Comparison of ENCODE assay signal across 1 cellular context in the genomic region with DNA sequence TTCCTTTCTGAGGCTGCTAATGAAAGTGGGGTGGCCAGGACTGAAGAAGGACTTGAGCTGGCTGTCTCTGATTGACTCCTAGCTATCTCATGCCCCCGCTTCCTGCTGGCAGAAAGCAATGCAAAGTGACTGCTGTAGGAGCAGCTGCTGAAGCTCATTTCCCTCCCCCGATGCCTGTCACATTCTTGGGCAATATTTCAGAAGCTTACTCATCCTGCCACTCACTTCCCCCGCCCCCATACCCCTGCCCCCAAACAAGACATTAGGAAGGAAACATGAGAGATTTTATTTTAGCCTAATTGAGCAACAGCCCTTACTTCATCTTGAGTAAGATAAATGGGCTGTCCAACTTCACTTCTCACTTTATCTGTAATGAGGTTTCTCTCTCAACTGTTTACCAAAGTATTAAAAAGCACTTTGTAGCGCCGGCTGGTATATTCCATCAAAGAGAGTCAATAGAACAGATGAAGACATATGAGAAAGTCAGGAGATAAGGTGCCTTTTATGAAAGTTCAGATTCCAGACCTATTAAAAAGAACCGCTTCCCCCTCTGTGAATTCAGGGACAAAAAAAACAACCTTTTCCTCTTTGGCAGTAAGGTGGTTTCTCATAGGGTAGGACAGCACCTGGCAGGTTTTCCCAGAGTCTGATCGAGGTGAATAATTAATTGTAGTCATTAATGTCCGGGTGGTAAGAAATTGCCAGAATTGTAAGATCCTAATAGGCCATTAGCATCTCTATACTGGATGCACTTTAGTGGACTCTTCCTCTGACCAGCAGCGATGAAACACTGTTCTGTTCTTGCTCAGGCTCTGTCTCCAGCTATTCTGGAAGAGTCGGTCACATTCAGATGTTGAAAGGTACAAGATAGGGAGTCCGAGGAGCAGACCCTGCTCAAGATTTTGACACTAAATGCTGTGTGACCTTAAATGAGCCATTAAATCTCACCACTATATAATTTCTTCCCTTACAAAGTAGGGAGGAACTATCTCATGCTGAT.
A peak's percentile ranks its signal among the peaks of the same experiment; 100 is the strongest.
TF ChIP-seq lines count a peak whose summit lies in the region.

No MANE protein-coding gene starts in this region.

TF ChIP-seq in K562, 482 proteins besides CTCF, POLR2A, EP300 and RAD21 (continued from another document and continues in another):
- TF ChIP-seq ZBTB5 (IDR thresholded peaks at IDR 0.05) (no peak), SUPT5H (IDR thresholded peaks at IDR 0.05) (no peak), RFX1 (IDR thresholded peaks at IDR 0.05) (no peak), JUND (IDR thresholded peaks at IDR 0.05; ENCODE audit: borderline replicate concordance, low read depth, low read length) (peak; percentile 88), JUND (tag; IDR thresholded peaks at IDR 0.05; ENCODE audit: borderline replicate concordance, low read depth, low read length) (no peak; the same call in 2 of the 3 replicates), NFYB (IDR thresholded peaks at IDR 0.05; ENCODE audit: extremely low read depth, insufficient read length) (no peak), ZNF197 (CRISPR knock-in tag; IDR thresholded peaks at IDR 0.05; ENCODE audit: low read depth) (no peak), CREM (IDR thresholded peaks at IDR 0.05; ENCODE audit: low read depth) (peak; percentile 49; the same call in 1 of the 2 replicates), HES1 (IDR thresholded peaks at IDR 0.05; ENCODE audit: low read depth) (peak; percentile 69; the same call in 1 of the 2 replicates), MTA1 (IDR thresholded peaks at IDR 0.05; ENCODE audit: borderline replicate concordance) (no peak), ZNF354B (CRISPR knock-in tag; IDR thresholded peaks at IDR 0.05) (no peak), NCOA2 (IDR thresholded peaks at IDR 0.05; ENCODE audit: partially characterized antibody in 2 of 2) (no peak), CTBP1 (IDR thresholded peaks at IDR 0.05; ENCODE audit: borderline replicate concordance) (peak; percentile 29; the same call in 1 of the 2 replicates), POLR2G (IDR thresholded peaks at IDR 0.05; ENCODE audit: low read depth, low read length) (no peak), ZBTB7A (IDR thresholded peaks at IDR 0.05; ENCODE audit: borderline replicate concordance, control insufficient read depth, low read depth, low read length) (no peak), EGR1 (conservative IDR thresholded peaks at IDR 0.05) (peak; percentile 76), PURB (CRISPR knock-in tag; IDR thresholded peaks at IDR 0.05; ENCODE audit: low read depth) (no peak), ZNF165 (CRISPR knock-in tag; IDR thresholded peaks at IDR 0.05; ENCODE audit: borderline replicate concordance) (no peak), ZNF511 (CRISPR knock-in tag; IDR thresholded peaks at IDR 0.05) (no peak), MAFK (IDR thresholded peaks at IDR 0.05; ENCODE audit: low read length) (0 out of 2 replicates have a peak, but pooled peaks have one; percentile 3), ZNF717 (CRISPR knock-in tag; IDR thresholded peaks at IDR 0.05) (no peak), ZNF740 (CRISPR knock-in tag; IDR thresholded peaks at IDR 0.05) (no peak), ZNF740 (tag; IDR thresholded peaks at IDR 0.05) (no peak), SOX6 (IDR thresholded peaks at IDR 0.05) (peak; percentile 62; the same call in 1 of the 2 replicates), ARID3A (IDR thresholded peaks at IDR 0.05; ENCODE audit: borderline replicate concordance, low read depth, low read length) (peak; percentile 54; the same call in 1 of the 2 replicates), JUN (IDR thresholded peaks at IDR 0.05; ENCODE audit: borderline replicate concordance, low read depth, low read length) (peak; percentile 66; the same call in 1 of the 2 replicates), JUN (CRISPR knock-in tag; IDR thresholded peaks at IDR 0.05; ENCODE audit: borderline replicate concordance) (no peak), RCOR1 (IDR thresholded peaks at IDR 0.05; ENCODE audit: borderline replicate concordance in 1 of 2, low read depth in 2 of 2, low read length in 2 of 2) (peak in 1 of 2 experiments; percentile 39; a peak in 1 of 4 replicates), TCF7L2 (IDR thresholded peaks at IDR 0.05; ENCODE audit: low read depth, low read length) (no peak), CHD2 (IDR thresholded peaks at IDR 0.05; ENCODE audit: low read depth, low read length) (no peak), ZFPM2 (CRISPR knock-in tag; IDR thresholded peaks at IDR 0.05) (no peak), SNIP1 (IDR thresholded peaks at IDR 0.05; ENCODE audit: low read depth) (no peak), HCFC1 (IDR thresholded peaks at IDR 0.05; ENCODE audit: low read depth, low read length) (no peak)
- TF ChIP-seq, protein P1, sequence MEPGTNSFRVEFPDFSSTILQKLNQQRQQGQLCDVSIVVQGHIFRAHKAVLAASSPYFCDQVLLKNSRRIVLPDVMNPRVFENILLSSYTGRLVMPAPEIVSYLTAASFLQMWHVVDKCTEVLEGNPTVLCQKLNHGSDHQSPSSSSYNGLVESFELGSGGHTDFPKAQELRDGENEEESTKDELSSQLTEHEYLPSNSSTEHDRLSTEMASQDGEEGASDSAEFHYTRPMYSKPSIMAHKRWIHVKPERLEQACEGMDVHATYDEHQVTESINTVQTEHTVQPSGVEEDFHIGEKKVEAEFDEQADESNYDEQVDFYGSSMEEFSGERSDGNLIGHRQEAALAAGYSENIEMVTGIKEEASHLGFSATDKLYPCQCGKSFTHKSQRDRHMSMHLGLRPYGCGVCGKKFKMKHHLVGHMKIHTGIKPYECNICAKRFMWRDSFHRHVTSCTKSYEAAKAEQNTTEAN (CRISPR knock-in tag; IDR thresholded peaks at IDR 0.05) = no peak
- TF ChIP-seq, protein P2, sequence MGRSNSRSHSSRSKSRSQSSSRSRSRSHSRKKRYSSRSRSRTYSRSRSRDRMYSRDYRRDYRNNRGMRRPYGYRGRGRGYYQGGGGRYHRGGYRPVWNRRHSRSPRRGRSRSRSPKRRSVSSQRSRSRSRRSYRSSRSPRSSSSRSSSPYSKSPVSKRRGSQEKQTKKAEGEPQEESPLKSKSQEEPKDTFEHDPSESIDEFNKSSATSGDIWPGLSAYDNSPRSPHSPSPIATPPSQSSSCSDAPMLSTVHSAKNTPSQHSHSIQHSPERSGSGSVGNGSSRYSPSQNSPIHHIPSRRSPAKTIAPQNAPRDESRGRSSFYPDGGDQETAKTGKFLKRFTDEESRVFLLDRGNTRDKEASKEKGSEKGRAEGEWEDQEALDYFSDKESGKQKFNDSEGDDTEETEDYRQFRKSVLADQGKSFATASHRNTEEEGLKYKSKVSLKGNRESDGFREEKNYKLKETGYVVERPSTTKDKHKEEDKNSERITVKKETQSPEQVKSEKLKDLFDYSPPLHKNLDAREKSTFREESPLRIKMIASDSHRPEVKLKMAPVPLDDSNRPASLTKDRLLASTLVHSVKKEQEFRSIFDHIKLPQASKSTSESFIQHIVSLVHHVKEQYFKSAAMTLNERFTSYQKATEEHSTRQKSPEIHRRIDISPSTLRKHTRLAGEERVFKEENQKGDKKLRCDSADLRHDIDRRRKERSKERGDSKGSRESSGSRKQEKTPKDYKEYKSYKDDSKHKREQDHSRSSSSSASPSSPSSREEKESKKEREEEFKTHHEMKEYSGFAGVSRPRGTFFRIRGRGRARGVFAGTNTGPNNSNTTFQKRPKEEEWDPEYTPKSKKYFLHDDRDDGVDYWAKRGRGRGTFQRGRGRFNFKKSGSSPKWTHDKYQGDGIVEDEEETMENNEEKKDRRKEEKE (IDR thresholded peaks at IDR 0.05; ENCODE audit: borderline replicate concordance in 1 of 2, control insufficient read depth in 1 of 2, low read depth in 2 of 2, low read length in 1 of 2) = no peak
- TF ChIP-seq, protein P3, sequence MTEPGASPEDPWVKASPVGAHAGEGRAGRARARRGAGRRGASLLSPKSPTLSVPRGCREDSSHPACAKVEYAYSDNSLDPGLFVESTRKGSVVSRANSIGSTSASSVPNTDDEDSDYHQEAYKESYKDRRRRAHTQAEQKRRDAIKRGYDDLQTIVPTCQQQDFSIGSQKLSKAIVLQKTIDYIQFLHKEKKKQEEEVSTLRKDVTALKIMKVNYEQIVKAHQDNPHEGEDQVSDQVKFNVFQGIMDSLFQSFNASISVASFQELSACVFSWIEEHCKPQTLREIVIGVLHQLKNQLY (CRISPR knock-in tag; conservative IDR thresholded peaks at IDR 0.05) = no peak
- TF ChIP-seq, protein P4, sequence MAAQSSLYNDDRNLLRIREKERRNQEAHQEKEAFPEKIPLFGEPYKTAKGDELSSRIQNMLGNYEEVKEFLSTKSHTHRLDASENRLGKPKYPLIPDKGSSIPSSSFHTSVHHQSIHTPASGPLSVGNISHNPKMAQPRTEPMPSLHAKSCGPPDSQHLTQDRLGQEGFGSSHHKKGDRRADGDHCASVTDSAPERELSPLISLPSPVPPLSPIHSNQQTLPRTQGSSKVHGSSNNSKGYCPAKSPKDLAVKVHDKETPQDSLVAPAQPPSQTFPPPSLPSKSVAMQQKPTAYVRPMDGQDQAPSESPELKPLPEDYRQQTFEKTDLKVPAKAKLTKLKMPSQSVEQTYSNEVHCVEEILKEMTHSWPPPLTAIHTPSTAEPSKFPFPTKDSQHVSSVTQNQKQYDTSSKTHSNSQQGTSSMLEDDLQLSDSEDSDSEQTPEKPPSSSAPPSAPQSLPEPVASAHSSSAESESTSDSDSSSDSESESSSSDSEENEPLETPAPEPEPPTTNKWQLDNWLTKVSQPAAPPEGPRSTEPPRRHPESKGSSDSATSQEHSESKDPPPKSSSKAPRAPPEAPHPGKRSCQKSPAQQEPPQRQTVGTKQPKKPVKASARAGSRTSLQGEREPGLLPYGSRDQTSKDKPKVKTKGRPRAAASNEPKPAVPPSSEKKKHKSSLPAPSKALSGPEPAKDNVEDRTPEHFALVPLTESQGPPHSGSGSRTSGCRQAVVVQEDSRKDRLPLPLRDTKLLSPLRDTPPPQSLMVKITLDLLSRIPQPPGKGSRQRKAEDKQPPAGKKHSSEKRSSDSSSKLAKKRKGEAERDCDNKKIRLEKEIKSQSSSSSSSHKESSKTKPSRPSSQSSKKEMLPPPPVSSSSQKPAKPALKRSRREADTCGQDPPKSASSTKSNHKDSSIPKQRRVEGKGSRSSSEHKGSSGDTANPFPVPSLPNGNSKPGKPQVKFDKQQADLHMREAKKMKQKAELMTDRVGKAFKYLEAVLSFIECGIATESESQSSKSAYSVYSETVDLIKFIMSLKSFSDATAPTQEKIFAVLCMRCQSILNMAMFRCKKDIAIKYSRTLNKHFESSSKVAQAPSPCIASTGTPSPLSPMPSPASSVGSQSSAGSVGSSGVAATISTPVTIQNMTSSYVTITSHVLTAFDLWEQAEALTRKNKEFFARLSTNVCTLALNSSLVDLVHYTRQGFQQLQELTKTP (IDR thresholded peaks at IDR 0.05; ENCODE audit: low read depth in 1 of 2, partially characterized antibody in 2 of 2) = no peak
- TF ChIP-seq, protein P5, sequence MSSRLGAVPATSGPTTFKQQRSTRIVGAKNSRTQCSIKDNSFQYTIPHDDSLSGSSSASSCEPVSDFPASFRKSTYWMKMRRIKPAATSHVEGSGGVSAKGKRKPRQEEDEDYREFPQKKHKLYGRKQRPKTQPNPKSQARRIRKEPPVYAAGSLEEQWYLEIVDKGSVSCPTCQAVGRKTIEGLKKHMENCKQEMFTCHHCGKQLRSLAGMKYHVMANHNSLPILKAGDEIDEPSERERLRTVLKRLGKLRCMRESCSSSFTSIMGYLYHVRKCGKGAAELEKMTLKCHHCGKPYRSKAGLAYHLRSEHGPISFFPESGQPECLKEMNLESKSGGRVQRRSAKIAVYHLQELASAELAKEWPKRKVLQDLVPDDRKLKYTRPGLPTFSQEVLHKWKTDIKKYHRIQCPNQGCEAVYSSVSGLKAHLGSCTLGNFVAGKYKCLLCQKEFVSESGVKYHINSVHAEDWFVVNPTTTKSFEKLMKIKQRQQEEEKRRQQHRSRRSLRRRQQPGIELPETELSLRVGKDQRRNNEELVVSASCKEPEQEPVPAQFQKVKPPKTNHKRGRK (tag; IDR thresholded peaks at IDR 0.05) = no peak
- TF ChIP-seq, protein P6, sequence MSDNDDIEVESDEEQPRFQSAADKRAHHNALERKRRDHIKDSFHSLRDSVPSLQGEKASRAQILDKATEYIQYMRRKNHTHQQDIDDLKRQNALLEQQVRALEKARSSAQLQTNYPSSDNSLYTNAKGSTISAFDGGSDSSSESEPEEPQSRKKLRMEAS (CRISPR knock-in tag; IDR thresholded peaks at IDR 0.05) = no peak
